In genomic region chr17:41738801-41739112, GRCh38 we compare ENCODE assay signal across 1 cellular context.
TF ChIP-seq lines count a peak whose summit lies in the region.

No MANE protein-coding gene starts in this region.

TF ChIP-seq in K562, 482 proteins besides CTCF, POLR2A, EP300 and RAD21:
- no peak for TF ChIP-seq C11orf30 (IDR thresholded peaks at IDR 0.05; ENCODE audit: low read depth)
- TF ChIP-seq ZNF75A (CRISPR knock-in tag; IDR thresholded peaks at IDR 0.05), result no peak
- TF ChIP-seq CBX1 (IDR thresholded peaks at IDR 0.05; ENCODE audit: low read depth), result no peak
- TF ChIP-seq PURB (CRISPR knock-in tag; IDR thresholded peaks at IDR 0.05; ENCODE audit: low read depth), result no peak
